Comparison of ENCODE assay signal across 10 cellular contexts in the genomic region with DNA sequence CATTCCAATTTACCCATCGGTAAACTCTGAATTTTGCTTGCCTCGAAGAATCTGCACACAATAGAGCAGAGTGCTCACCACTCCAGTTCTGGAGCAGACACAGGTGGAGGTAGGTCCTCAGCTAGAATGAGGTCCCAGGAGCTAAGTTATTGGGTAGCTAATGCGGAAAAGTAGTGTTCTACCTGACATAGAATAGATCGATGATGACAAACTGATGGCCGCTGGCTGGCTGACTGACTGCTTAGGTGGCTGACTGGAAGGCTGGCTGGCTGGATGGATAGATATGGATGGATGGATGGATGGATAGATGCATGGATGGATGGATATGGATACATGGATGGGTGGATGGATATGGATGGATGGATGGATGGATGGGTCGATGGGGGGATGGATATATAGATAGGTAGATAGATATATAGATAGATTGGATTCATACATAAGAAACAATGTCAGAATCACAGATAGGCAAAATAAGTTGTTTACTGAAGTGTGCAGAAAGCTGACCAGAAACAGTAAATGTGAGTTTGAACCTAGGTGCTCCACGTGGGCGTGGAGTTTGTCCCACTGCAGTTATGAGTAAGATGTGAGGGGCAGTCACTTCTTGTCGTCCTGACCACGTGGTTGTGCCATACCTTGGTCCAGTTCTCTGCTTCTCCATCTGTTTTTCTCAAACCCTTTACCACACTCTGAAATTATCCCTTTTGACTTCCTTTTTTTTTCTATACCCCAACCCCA.
DNase-seq lines count a peak whose midpoint lies in the region; ATAC-seq and TF ChIP-seq lines count a peak whose summit lies in the region.
"Had no signal": no experiment of that assay in that cellular context is flagged by ENCODE, and none has a peak within 500 bp of the region (broad histone marks: within the 10 kb centered on the region; RNA-seq: fewer than 3 reads in every experiment).

No MANE protein-coding gene starts in this region.

- no peaks in the 10 kb centered on the region for H3K27me3 ChIP-seq in hepatocyte
- peaks cover 0 to 3% (median 3%) of the 10 kb centered on the region in 3 donors for H3K27me3 ChIP-seq in gastrocnemius medialis

- H3K4me2 ChIP-seq in hepatocyte, result peak overlapping the region; percentile 50

- TF ChIP-seq CTCF in hepatocyte (IDR thresholded peaks at IDR 0.05; ENCODE audit: poor library complexity) (no peak), gastrocnemius medialis (IDR thresholded peaks at IDR 0.05 in 4 of 5, conservative IDR thresholded peaks at IDR 0.05 in 1 of 5) (no peak)

- ATAC-seq in GM21367 (IDR thresholded peaks at IDR 0.05; ENCODE audit: unreplicated experiment) (peak; percentile 8), HG03175 (IDR thresholded peaks at IDR 0.05; ENCODE audit: unreplicated experiment) (peak; percentile 20), left colon (no peak), gastrocnemius medialis (no peak)

- intact Hi-C loops in left colon (cut with DNase I, micrococcal nuclease) (loop anchor here in 1 of 2 donors (2.0 kb wide), 1 partner anchor 221 kb away; no protein-coding TSS in a partner anchor), gastrocnemius medialis (cut with DNase I; ENCODE audit: low total_unique reads) (loop anchor here (1.0 kb wide), 1 partner anchor 220 kb away; no protein-coding TSS in a partner anchor)

- H2AFZ ChIP-seq in hepatocyte, result no peak overlapping the region

- H3K36me3 ChIP-seq in hepatocyte (replicated peaks; ENCODE audit: insufficient read depth, low read depth), result no peaks in the 10 kb centered on the region
- no peaks in the 10 kb centered on the region for H3K36me3 ChIP-seq in gastrocnemius medialis

- WGBS in hepatocyte (ENCODE audit: low lambda C conversion rate, missing lambda C conversion rate), result 73% methylated on average over 9 of the region's 10 CpGs

- no peaks in the 10 kb centered on the region for H3K4me1 ChIP-seq in hepatocyte (ENCODE audit: insufficient read depth)
- H3K4me1 ChIP-seq in gastrocnemius medialis, result no peaks in the 10 kb centered on the region

- H3K4me3 ChIP-seq in hepatocyte (no peak overlapping the region), gastrocnemius medialis (no peak overlapping the region)
- H3K4me3 ChIP-seq: SK-N-MC had no signal

- no peak for TF ChIP-seq POLR2A in gastrocnemius medialis (IDR thresholded peaks at IDR 0.05)

- H3K9me3 ChIP-seq in hepatocyte (ENCODE audit: low read depth), result no peaks in the 10 kb centered on the region
- no peaks in the 10 kb centered on the region for H3K9me3 ChIP-seq in gastrocnemius medialis

- H3K27ac ChIP-seq in hepatocyte (no peak overlapping the region), gastrocnemius medialis (no peak overlapping the region)
- H3K27ac ChIP-seq: 22Rv1, SK-N-MC had no signal

- H3K9me2 ChIP-seq in hepatocyte (replicated peaks; ENCODE audit: insufficient read depth), result no peaks in the 10 kb centered on the region

- DNase-seq in SKM-1 treated with dmso at 0.1 percent for 144 hours (lab: John Stamatoyannopoulos, UW; ENCODE audit: unreplicated experiment), result peak; percentile 46
- DNase-seq in SKM-1 (lab: John Stamatoyannopoulos, UW; ENCODE audit: unreplicated experiment), result no peak
- no peak for DNase-seq in hepatocyte (ENCODE audit: low spot score)
- DNase-seq in left colon, result no peak
- DNase-seq in gastrocnemius medialis, result no peak
- DNase-seq in hypothalamus (lab: John Stamatoyannopoulos, UW), result no peak

- H4K20me1 ChIP-seq in hepatocyte (ENCODE audit: insufficient read depth, poor library complexity, severe bottlenecking), result no peaks in the 10 kb centered on the region

- in situ Hi-C loops in gastrocnemius medialis (cut with MboI; ENCODE audit: low sequenced_read_pairs in 4 of 4), result loop anchor here in 1 of 4 donors (25.0 kb wide), 1 partner anchor 668 kb away; no protein-coding TSS in a partner anchor

- no peaks in the 10 kb centered on the region for H3K79me2 ChIP-seq in hepatocyte

Comparison
In these comparisons a context has a peak if more than half of its experiments do, and no peak if none do; other contexts are left out.
1. ATAC-seq: peak in GM21367 (single experiment) and HG03175 (single experiment); none in left colon (single experiment) and gastrocnemius medialis (0 of 2).